1 cellular context compared by ENCODE assay signal in genomic region chr4:120466429-120466828, GRCh38.
TF ChIP-seq lines count a peak whose summit lies in the region.

No MANE protein-coding gene starts in this region.

TF ChIP-seq in HepG2, 621 proteins besides CTCF, POLR2A, EP300 and RAD21 (continued from another document):
- TF ChIP-seq, protein P1, sequence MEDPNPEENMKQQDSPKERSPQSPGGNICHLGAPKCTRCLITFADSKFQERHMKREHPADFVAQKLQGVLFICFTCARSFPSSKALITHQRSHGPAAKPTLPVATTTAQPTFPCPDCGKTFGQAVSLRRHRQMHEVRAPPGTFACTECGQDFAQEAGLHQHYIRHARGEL (CRISPR knock-in tag; IDR thresholded peaks at IDR 0.05) = no peak
- TF ChIP-seq RNF2 (conservative IDR thresholded peaks at IDR 0.05; ENCODE audit: low read depth) = no peak
- no peak for TF ChIP-seq ZFP82 (CRISPR knock-in tag; IDR thresholded peaks at IDR 0.05; ENCODE audit: borderline replicate concordance)
- TF ChIP-seq, protein P2, sequence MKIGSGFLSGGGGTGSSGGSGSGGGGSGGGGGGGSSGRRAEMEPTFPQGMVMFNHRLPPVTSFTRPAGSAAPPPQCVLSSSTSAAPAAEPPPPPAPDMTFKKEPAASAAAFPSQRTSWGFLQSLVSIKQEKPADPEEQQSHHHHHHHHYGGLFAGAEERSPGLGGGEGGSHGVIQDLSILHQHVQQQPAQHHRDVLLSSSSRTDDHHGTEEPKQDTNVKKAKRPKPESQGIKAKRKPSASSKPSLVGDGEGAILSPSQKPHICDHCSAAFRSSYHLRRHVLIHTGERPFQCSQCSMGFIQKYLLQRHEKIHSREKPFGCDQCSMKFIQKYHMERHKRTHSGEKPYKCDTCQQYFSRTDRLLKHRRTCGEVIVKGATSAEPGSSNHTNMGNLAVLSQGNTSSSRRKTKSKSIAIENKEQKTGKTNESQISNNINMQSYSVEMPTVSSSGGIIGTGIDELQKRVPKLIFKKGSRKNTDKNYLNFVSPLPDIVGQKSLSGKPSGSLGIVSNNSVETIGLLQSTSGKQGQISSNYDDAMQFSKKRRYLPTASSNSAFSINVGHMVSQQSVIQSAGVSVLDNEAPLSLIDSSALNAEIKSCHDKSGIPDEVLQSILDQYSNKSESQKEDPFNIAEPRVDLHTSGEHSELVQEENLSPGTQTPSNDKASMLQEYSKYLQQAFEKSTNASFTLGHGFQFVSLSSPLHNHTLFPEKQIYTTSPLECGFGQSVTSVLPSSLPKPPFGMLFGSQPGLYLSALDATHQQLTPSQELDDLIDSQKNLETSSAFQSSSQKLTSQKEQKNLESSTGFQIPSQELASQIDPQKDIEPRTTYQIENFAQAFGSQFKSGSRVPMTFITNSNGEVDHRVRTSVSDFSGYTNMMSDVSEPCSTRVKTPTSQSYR (CRISPR knock-in tag; IDR thresholded peaks at IDR 0.05; ENCODE audit: borderline replicate concordance) = no peak
- TF ChIP-seq ZNF589 (CRISPR knock-in tag; conservative IDR thresholded peaks at IDR 0.05) = no peak
- TF ChIP-seq LBX2 (CRISPR knock-in tag; IDR thresholded peaks at IDR 0.05; ENCODE audit: borderline replicate concordance) = no peak
- no peak for TF ChIP-seq ZNF713 (CRISPR knock-in tag; IDR thresholded peaks at IDR 0.05)
- no peak for TF ChIP-seq FOXM1 (CRISPR knock-in tag; IDR thresholded peaks at IDR 0.05)
- no peak for TF ChIP-seq ZNF367 (CRISPR knock-in tag; IDR thresholded peaks at IDR 0.05; ENCODE audit: borderline replicate concordance)
- no peak for TF ChIP-seq HHEX (CRISPR knock-in tag; IDR thresholded peaks at IDR 0.05)
- TF ChIP-seq, protein P3, sequence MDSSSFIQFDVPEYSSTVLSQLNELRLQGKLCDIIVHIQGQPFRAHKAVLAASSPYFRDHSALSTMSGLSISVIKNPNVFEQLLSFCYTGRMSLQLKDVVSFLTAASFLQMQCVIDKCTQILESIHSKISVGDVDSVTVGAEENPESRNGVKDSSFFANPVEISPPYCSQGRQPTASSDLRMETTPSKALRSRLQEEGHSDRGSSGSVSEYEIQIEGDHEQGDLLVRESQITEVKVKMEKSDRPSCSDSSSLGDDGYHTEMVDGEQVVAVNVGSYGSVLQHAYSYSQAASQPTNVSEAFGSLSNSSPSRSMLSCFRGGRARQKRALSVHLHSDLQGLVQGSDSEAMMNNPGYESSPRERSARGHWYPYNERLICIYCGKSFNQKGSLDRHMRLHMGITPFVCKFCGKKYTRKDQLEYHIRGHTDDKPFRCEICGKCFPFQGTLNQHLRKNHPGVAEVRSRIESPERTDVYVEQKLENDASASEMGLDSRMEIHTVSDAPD (CRISPR knock-in tag; IDR thresholded peaks at IDR 0.05) = no peak
- no peak for TF ChIP-seq ZNF567 (CRISPR knock-in tag; IDR thresholded peaks at IDR 0.05; ENCODE audit: borderline replicate concordance)
